In the genomic region with DNA sequence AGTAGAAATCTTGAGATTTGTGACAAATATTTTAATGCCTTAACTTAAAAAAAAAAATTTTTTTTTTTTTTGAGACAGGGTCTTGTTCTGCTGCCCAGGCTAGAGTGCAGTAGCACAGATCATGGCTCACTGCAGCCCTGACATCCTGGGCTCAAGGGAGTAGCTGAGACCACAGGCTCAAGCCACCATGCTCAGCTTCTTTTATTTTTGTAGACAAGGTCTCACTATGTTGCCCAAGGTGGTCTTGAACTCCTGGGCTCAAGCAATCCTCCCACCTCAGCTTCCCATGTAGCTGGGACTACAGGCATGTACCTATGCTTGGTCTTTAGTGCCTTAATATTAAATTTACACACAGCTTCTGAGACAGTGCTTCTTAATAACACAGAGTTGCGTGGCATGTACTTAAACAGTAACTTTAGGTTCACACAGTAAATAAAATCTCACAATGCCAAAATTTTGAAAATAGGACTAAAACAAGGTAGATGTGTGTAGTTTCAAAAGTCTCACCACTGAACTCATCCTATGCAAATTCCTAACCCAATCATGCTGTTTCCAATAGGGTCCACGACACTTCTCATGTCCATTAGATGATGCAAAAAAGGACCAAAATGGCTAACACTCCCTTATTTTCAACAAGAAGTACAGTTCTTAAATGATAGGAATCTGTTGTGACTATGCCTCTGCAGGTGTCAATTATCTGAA, we compare ENCODE assay signal across 13 cellular contexts. TPM values are rescaled to one million over a fixed set of nuclear protein-coding genes. Genes with fewer than 3 reads are reported as not detected.
DNase-seq lines count a peak whose midpoint lies in the region; ATAC-seq, FAIRE-seq and TF ChIP-seq lines count a peak whose summit lies in the region.
"Had no signal": no experiment of that assay in that cellular context is flagged by ENCODE, and none has a peak within 500 bp of the region (broad histone marks: within the 10 kb centered on the region; RNA-seq: fewer than 3 reads in every experiment).

No MANE protein-coding gene starts in this region.

- no TSS peak for BruUV-seq in endothelial cell of umbilical vein (replicated peaks; lab: Mats Ljungman, UMichigan)

- no peaks in the 10 kb centered on the region for H3K9me1 ChIP-seq in endothelial cell of umbilical vein (replicated peaks; ENCODE audit: control insufficient read depth, extremely low read depth, insufficient read depth, low read length)

- CTCF ChIA-PET in CD4-positive, alpha-beta T cell (lab: Charles Lee), result interaction anchor here (1.3 kb wide), 1 partner anchor 16 kb away, joined by 3 read pairs; no protein-coding TSS in a partner anchor
- CTCF ChIA-PET in endothelial cell of umbilical vein (lab: Charles Lee), result interaction anchor here (0.7 kb wide), 1 partner anchor 9 kb away, joined by 3 read pairs; no protein-coding TSS in a partner anchor

- H3K27me3 Mint-ChIP-seq in CD4-positive, alpha-beta T cell, result no peaks in the 10 kb centered on the region
- no peaks in the 10 kb centered on the region for H3K27me3 Mint-ChIP-seq in osteocyte (ENCODE audit: unreplicated experiment)

- no peak overlapping the region for H3K9ac ChIP-seq in SU-DHL-6 (ENCODE audit: low read length)
- no peak overlapping the region for H3K9ac ChIP-seq in endothelial cell of umbilical vein (replicated peaks; ENCODE audit: extremely low read depth, insufficient read depth, low read length)

- H3K4me3 Mint-ChIP-seq in CD4-positive, alpha-beta T cell, result no peak overlapping the region
- H3K4me3 Mint-ChIP-seq in osteocyte (ENCODE audit: unreplicated experiment), result no peak overlapping the region

- no peak for FAIRE-seq in endothelial cell of umbilical vein (lab: Jason Lieb, UNC)

- H3K4me1 ChIP-seq in endothelial cell of umbilical vein (ENCODE audit: control insufficient read depth, extremely low read depth, insufficient read depth, low read length), result peaks cover 33% of the 10 kb centered on the region

- no peak overlapping the region for H2AFZ ChIP-seq in SU-DHL-6 (ENCODE audit: low read depth, low read length, severe bottlenecking)
- H2AFZ ChIP-seq in endothelial cell of umbilical vein (ENCODE audit: low read depth, low read length), result no peak overlapping the region

- dilution Hi-C loops in endothelial cell of umbilical vein (cut with MboI; ENCODE audit: extremely low pct_ligation_motif_present, low sequenced_read_pairs), result no loop called here

- H3K27me3 ChIP-seq in CD4-positive, alpha-beta T cell (ENCODE audit: control insufficient read depth, insufficient read depth, low read length), result no peaks in the 10 kb centered on the region
- H3K27me3 ChIP-seq in SU-DHL-6 (ENCODE audit: low read length) (no peaks in the 10 kb centered on the region), endothelial cell of umbilical vein (ENCODE audit: control insufficient read depth in 2 of 2, insufficient read depth in 2 of 2, low read length in 2 of 2) (no peaks in the 10 kb centered on the region)
- H3K27me3 ChIP-seq: ascending aorta, testis had no signal

- peaks cover 47% of the 10 kb centered on the region for H3K4me1 Mint-ChIP-seq in CD4-positive, alpha-beta T cell (ENCODE audit: low read depth)
- H3K4me1 Mint-ChIP-seq in osteocyte (ENCODE audit: unreplicated experiment), result peaks cover 28% of the 10 kb centered on the region

- DNase-seq in CD4-positive, alpha-beta T cell, result no peak
- DNase-seq in GM12864 (ENCODE audit: low read depth) (no peak), endothelial cell of umbilical vein (ENCODE audit: low read depth, low spot score) (no peak), NCI-H128 (lab: John Stamatoyannopoulos, UW; ENCODE audit: unreplicated experiment) (no peak), osteocyte (ENCODE audit: extremely low spot score, unreplicated experiment) (no peak)
- DNase-seq: NCI-H1436 treated with DMSO at 0.1 percent for 48 hours, RPMI8226, T1000, testis had no signal

- H3F3A ChIP-seq in SU-DHL-6 (ENCODE audit: insufficient read depth), result peaks cover 49% of the 10 kb centered on the region

- H3K27ac Mint-ChIP-seq in CD4-positive, alpha-beta T cell, result peak overlapping the region; percentile 87
- no peak overlapping the region for H3K27ac Mint-ChIP-seq in osteocyte (ENCODE audit: unreplicated experiment)

- TF ChIP-seq CTCF in CD4-positive, alpha-beta T cell (IDR thresholded peaks at IDR 0.05), result no peak
- no peak for TF ChIP-seq CTCF in GM12864 (IDR thresholded peaks at IDR 0.05; ENCODE audit: low read depth, low read length, missing control alignments)
- no peak for TF ChIP-seq CTCF in SU-DHL-6 (IDR thresholded peaks at IDR 0.05; ENCODE audit: insufficient read depth, low read length, poor library complexity, severe bottlenecking)
- no peak for TF ChIP-seq CTCF in endothelial cell of umbilical vein (IDR thresholded peaks at IDR 0.05; ENCODE audit: extremely low read depth in 1 of 2, insufficient read depth in 1 of 2, low read depth in 1 of 2, low read length in 2 of 2)
- no peak for TF ChIP-seq CTCF in osteocyte (IDR thresholded peaks at IDR 0.05)

- peaks cover 88% of the 10 kb centered on the region for H3K36me3 Mint-ChIP-seq in CD4-positive, alpha-beta T cell (ENCODE audit: low read depth)
- peaks cover 41% of the 10 kb centered on the region for H3K36me3 Mint-ChIP-seq in osteocyte (ENCODE audit: unreplicated experiment)

- H3K4me3 ChIP-seq in GM12864 (ENCODE audit: low read depth, low read length), result peak overlapping the region; percentile 100; the same call in 1 of the 2 replicates
- H3K4me3 ChIP-seq in SU-DHL-6 (ENCODE audit: insufficient read depth, low read length, poor library complexity, severe bottlenecking), result no peak overlapping the region
- no peak overlapping the region for H3K4me3 ChIP-seq in endothelial cell of umbilical vein (replicated peaks in 1 of 3; ENCODE audit: insufficient read depth in 1 of 3, low read depth in 1 of 3, low read length in 3 of 3)
- H3K4me3 ChIP-seq: ascending aorta, lung, testis had no signal

- H3K9me3 Mint-ChIP-seq in CD4-positive, alpha-beta T cell, result no peaks in the 10 kb centered on the region
- no peaks in the 10 kb centered on the region for H3K9me3 Mint-ChIP-seq in osteocyte (ENCODE audit: unreplicated experiment)

- TF ChIP-seq POLR2A in endothelial cell of umbilical vein (IDR thresholded peaks at IDR 0.05; ENCODE audit: low read depth, low read length), result no peak

- H3K27ac ChIP-seq in CD4-positive, alpha-beta T cell (ENCODE audit: low read depth, low read length), result no peak overlapping the region
- H3K27ac ChIP-seq in SU-DHL-6 (ENCODE audit: low read depth, low read length), result no peak overlapping the region
- H3K27ac ChIP-seq in endothelial cell of umbilical vein (ENCODE audit: insufficient read depth, low read depth, low read length), result no peak overlapping the region
- H3K27ac ChIP-seq: ascending aorta, testis had no signal

- H3K9me2 ChIP-seq in SU-DHL-6 (replicated peaks; ENCODE audit: insufficient read depth, low read length), result no peaks in the 10 kb centered on the region

- H4K20me1 ChIP-seq in SU-DHL-6 (ENCODE audit: low read depth, low read length), result peaks cover 48% of the 10 kb centered on the region
- peaks cover 2% of the 10 kb centered on the region for H4K20me1 ChIP-seq in endothelial cell of umbilical vein (replicated peaks; ENCODE audit: control insufficient read depth, extremely low read depth, insufficient read depth, low read length)

- intact Hi-C loops in CD4-positive, alpha-beta T cell (cut with DNase I, micrococcal nuclease), result loop anchor here in 1 of 2 experiments (2.0 to 5.0 kb wide), 2 partner anchors 37 to 212 kb away; a partner anchor contains a TSS
- intact Hi-C loops in endothelial cell of umbilical vein (cut with micrococcal nuclease), result loop anchor here (5.0 kb wide), 1 partner anchor 802 kb away; no protein-coding TSS in a partner anchor

- H3K9me3 ChIP-seq in CD4-positive, alpha-beta T cell (ENCODE audit: control insufficient read depth, low read length), result no peaks in the 10 kb centered on the region
- H3K9me3 ChIP-seq in SU-DHL-6 (ENCODE audit: insufficient read depth, low read length) (no peaks in the 10 kb centered on the region), endothelial cell of umbilical vein (replicated peaks; ENCODE audit: control insufficient read depth, insufficient read depth, low read length) (no peaks in the 10 kb centered on the region)
- H3K9me3 ChIP-seq: ascending aorta, testis had no signal

- H3K4me2 ChIP-seq in SU-DHL-6 (ENCODE audit: low read depth, low read length, poor library complexity, severe bottlenecking) (peak overlapping the region; percentile 83), endothelial cell of umbilical vein (ENCODE audit: insufficient read depth, low read length) (peak overlapping the region; percentile 99)

- peaks cover 79% of the 10 kb centered on the region for H3K79me2 ChIP-seq in SU-DHL-6 (ENCODE audit: insufficient read depth, low read length)
- peaks cover 59% of the 10 kb centered on the region for H3K79me2 ChIP-seq in endothelial cell of umbilical vein (ENCODE audit: control insufficient read depth, insufficient read depth, low read length)

- POLR2A ChIA-PET in CD4-positive, alpha-beta T cell (lab: Charles Lee), result interaction anchor here (0.9 to 8.1 kb wide), 3 partner anchors 20 to 60 kb away, joined by 5 to 219 read pairs (median 9); a partner anchor contains a TSS
- POLR2A ChIA-PET in endothelial cell of umbilical vein (lab: Charles Lee), result no interaction called here

- H3K36me3 ChIP-seq in SU-DHL-6 (ENCODE audit: low read length) (peaks cover 74% of the 10 kb centered on the region), endothelial cell of umbilical vein (ENCODE audit: control insufficient read depth in 2 of 2, extremely low read depth in 1 of 2, insufficient read depth in 2 of 2, low read length in 2 of 2) (peaks cover 10 to 32% of the 10 kb centered on the region in 2 experiments)

- no peak for ATAC-seq in CD4-positive, alpha-beta T cell (ENCODE audit: poor library complexity)
- ATAC-seq in HG03439 (IDR thresholded peaks at IDR 0.05; ENCODE audit: unreplicated experiment), result no peak

RNA-seq across cellular contexts. Expression of a gene that starts 4.1 kb away (rescaled TPM):
- 100 to 1,000 TPM; 154 to 157 TPM for total RNA-seq in CD4-positive, alpha-beta T cell
- total RNA-seq in endothelial cell of umbilical vein, result 307 and 337 TPM in 2 replicates
- polyA plus RNA-seq in endothelial cell of umbilical vein, result 43.8 and 73.2 TPM in 2 replicates
- 130 and 136 TPM in 2 replicates for polyA plus RNA-seq in endothelial cell of umbilical vein (2011; cell fraction: cytosol; rRNA removed)
- 128 and 178 TPM in 2 replicates for polyA plus RNA-seq in endothelial cell of umbilical vein (2011; cell fraction: nucleus; rRNA removed)
- 375 and 526 TPM in 2 replicates for polyA plus RNA-seq in endothelial cell of umbilical vein (2012)
- polyA minus RNA-seq in endothelial cell of umbilical vein, result 137 and 141 TPM in 2 replicates
- 320 TPM for polyA minus RNA-seq in endothelial cell of umbilical vein (2011; cell fraction: cytosol; rRNA and poly(A)+ RNA removed)
- polyA minus RNA-seq in endothelial cell of umbilical vein (2011; cell fraction: nucleus; rRNA and poly(A)+ RNA removed), result 81.6 and 90.4 TPM in 2 replicates
- 163 and 165 TPM in 2 replicates for total RNA-seq in osteocyte

RNA-seq across cellular contexts. Expression of a gene that starts 4.6 kb away (rescaled TPM):
- 10 to 100 TPM; 50.8 to 56.2 TPM for total RNA-seq in CD4-positive, alpha-beta T cell
- total RNA-seq in endothelial cell of umbilical vein (137 and 145 TPM in 2 replicates), osteocyte (60.5 and 70.4 TPM in 2 replicates)
- 32.2 and 59.8 TPM in 2 replicates for polyA plus RNA-seq in endothelial cell of umbilical vein
- 109 and 170 TPM in 2 replicates for polyA plus RNA-seq in endothelial cell of umbilical vein (2011; cell fraction: cytosol; rRNA removed)
- polyA plus RNA-seq in endothelial cell of umbilical vein (2011; cell fraction: nucleus; rRNA removed), result 26.3 and 49.7 TPM in 2 replicates
- 309 and 472 TPM in 2 replicates for polyA plus RNA-seq in endothelial cell of umbilical vein (2012)
- 10.2 and 13.9 TPM in 2 replicates for polyA minus RNA-seq in endothelial cell of umbilical vein
- 36.2 TPM for polyA minus RNA-seq in endothelial cell of umbilical vein (2011; cell fraction: cytosol; rRNA and poly(A)+ RNA removed)
- 10.9 and 11.6 TPM in 2 replicates for polyA minus RNA-seq in endothelial cell of umbilical vein (2011; cell fraction: nucleus; rRNA and poly(A)+ RNA removed)

RNA-seq across cellular contexts. Expression of a gene that starts 20.3 kb away (rescaled TPM):
- total RNA-seq in CD4-positive, alpha-beta T cell, result 10 to 100 TPM; 28.4 to 29.8 TPM
- total RNA-seq in endothelial cell of umbilical vein, result 24.0 and 27.9 TPM in 2 replicates
- 16.1 and 23.9 TPM in 2 replicates for polyA plus RNA-seq in endothelial cell of umbilical vein
- 27.3 and 30.5 TPM in 2 replicates for polyA plus RNA-seq in endothelial cell of umbilical vein (2011; cell fraction: cytosol; rRNA removed)
- 10.9 and 16.3 TPM in 2 replicates for polyA plus RNA-seq in endothelial cell of umbilical vein (2011; cell fraction: nucleus; rRNA removed)
- polyA plus RNA-seq in endothelial cell of umbilical vein (2012), result 28.9 and 46.0 TPM in 2 replicates
- polyA minus RNA-seq in endothelial cell of umbilical vein, result 9.1 and 10.1 TPM in 2 replicates
- 7.9 TPM for polyA minus RNA-seq in endothelial cell of umbilical vein (2011; cell fraction: cytosol; rRNA and poly(A)+ RNA removed)
- polyA minus RNA-seq in endothelial cell of umbilical vein (2011; cell fraction: nucleus; rRNA and poly(A)+ RNA removed), result 8.1 and 11.5 TPM in 2 replicates
- 23.1 and 23.7 TPM in 2 replicates for total RNA-seq in osteocyte

RNA-seq across cellular contexts. Expression of a gene that starts 42.2 kb away (rescaled TPM):
- total RNA-seq in CD4-positive, alpha-beta T cell, result 10 to 100 TPM; 53.4 to 55.3 TPM
- total RNA-seq in endothelial cell of umbilical vein, result 15.1 and 19.5 TPM in 2 replicates
- polyA plus RNA-seq in endothelial cell of umbilical vein, result 1.6 and 2.4 TPM in 2 replicates
- polyA plus RNA-seq in endothelial cell of umbilical vein (2011; cell fraction: cytosol; rRNA removed), result 3.1 and 3.7 TPM in 2 replicates
- polyA plus RNA-seq in endothelial cell of umbilical vein (2011; cell fraction: nucleus; rRNA removed), result 3.0 and 3.6 TPM in 2 replicates
- polyA plus RNA-seq in endothelial cell of umbilical vein (2012), result 19.9 and 20.6 TPM in 2 replicates
- 7.1 and 7.5 TPM in 2 replicates for polyA minus RNA-seq in endothelial cell of umbilical vein
- 2.8 TPM for polyA minus RNA-seq in endothelial cell of umbilical vein (2011; cell fraction: cytosol; rRNA and poly(A)+ RNA removed)
- 15.1 and 17.6 TPM in 2 replicates for polyA minus RNA-seq in endothelial cell of umbilical vein (2011; cell fraction: nucleus; rRNA and poly(A)+ RNA removed)
- 23.5 and 24.3 TPM in 2 replicates for total RNA-seq in osteocyte
